ENCODE assay signal across 11 cellular contexts in genomic region chr12:98519257-98519907, GRCh38. TPM values are rescaled to one million over a fixed set of nuclear protein-coding genes. Genes with fewer than 3 reads are reported as not detected.
DNase-seq lines count a peak whose midpoint lies in the region; ATAC-seq and TF ChIP-seq lines count a peak whose summit lies in the region.
"Had no signal": no experiment of that assay in that cellular context is flagged by ENCODE, and none has a peak within 500 bp of the region (broad histone marks: within the 10 kb centered on the region; RNA-seq: fewer than 3 reads in every experiment).

No MANE protein-coding gene starts in this region.

- DNase-seq in CD8-positive, alpha-beta T cell: no peak
- DNase-seq in GM12865 (ENCODE audit: low read depth) (no peak), T-helper 17 cell (no peak), mesothelial cell of epicardium (ENCODE audit: low spot score in 2 of 2, unreplicated experiment in 2 of 2) (no peak), foreskin melanocyte (no peak), NCI-H1417 treated with DMSO at 0.1 percent for 48 hours (lab: John Stamatoyannopoulos, UW) (no peak), spleen (no peak), Ammon's horn (ENCODE audit: low spot score) (no peak)
- DNase-seq: mammary epithelial cell; NK-92 treated with Interleukin-12 subunit alpha and Interleukin-12 subunit beta, amount 100 ng/mL, for 24 hours had no signal

- H3K27ac ChIP-seq in CD8-positive, alpha-beta T cell (ENCODE audit: low read depth, low read length): no peak overlapping the region
- no peak overlapping the region for H3K27ac ChIP-seq in spleen

- no peak overlapping the region for H3K4me3 ChIP-seq in CD8-positive, alpha-beta T cell (ENCODE audit: low read depth, low read length)
- H3K4me3 ChIP-seq in GM12865 (ENCODE audit: low read depth, low read length) (peak overlapping the region; percentile 99), spleen (peak overlapping the region in 3 of 8 donors; percentile 94 to 99 (median 98))

- WGBS in spleen, 5 donors: 65 to 81% (median 76%) methylated on average over 13 of the region's 13 CpGs

- intact Hi-C loops in CD8-positive, alpha-beta T cell (cut with DNase I, micrococcal nuclease): loop anchor here (5.0 to 10.0 kb wide), 2 partner anchors 1678 to 1685 kb away; partner anchors contain the start of gene ACTR6 (in 1 of the 2)
- intact Hi-C loops in spleen (cut with DNase I; ENCODE audit: low total_unique reads): no loop called here

- peak overlapping the region; percentile 70 for H3K27ac Mint-ChIP-seq in CD8-positive, alpha-beta T cell
- peak overlapping the region; percentile 96 for H3K27ac Mint-ChIP-seq in T-helper 17 cell
- peak overlapping the region; percentile 47 for H3K27ac Mint-ChIP-seq in mesothelial cell of epicardium

- no peak for TF ChIP-seq CTCF in CD8-positive, alpha-beta T cell (IDR thresholded peaks at IDR 0.05)
- TF ChIP-seq CTCF in GM12865 (IDR thresholded peaks at IDR 0.05; ENCODE audit: insufficient read depth, low read depth, low read length, missing control alignments) (no peak), mesothelial cell of epicardium (IDR thresholded peaks at IDR 0.05; ENCODE audit: unreplicated experiment) (no peak), spleen (IDR thresholded peaks at IDR 0.05 in 8 of 11, conservative IDR thresholded peaks at IDR 0.05 in 3 of 11) (no peak)

- peaks cover 44% of the 10 kb centered on the region for H3K4me1 ChIP-seq in CD8-positive, alpha-beta T cell (ENCODE audit: insufficient read depth, low read length)
- H3K4me1 ChIP-seq in spleen: peaks cover 28 to 88% (median 73%) of the 10 kb centered on the region in 6 donors

- no peaks in the 10 kb centered on the region for H3K9me3 ChIP-seq in CD8-positive, alpha-beta T cell (ENCODE audit: low read length)
- H3K9me3 ChIP-seq in T-helper 17 cell (ENCODE audit: control insufficient read depth, low read length, poor library complexity, severe bottlenecking): no peaks in the 10 kb centered on the region
- H3K9me3 ChIP-seq in spleen: no peaks in the 10 kb centered on the region

- peaks cover 27% of the 10 kb centered on the region for H3K36me3 Mint-ChIP-seq in CD8-positive, alpha-beta T cell
- H3K36me3 Mint-ChIP-seq in T-helper 17 cell (ENCODE audit: low read depth): peaks cover 4% of the 10 kb centered on the region
- H3K36me3 Mint-ChIP-seq in mesothelial cell of epicardium: peaks cover 5% of the 10 kb centered on the region

- peaks cover 63% of the 10 kb centered on the region for H3K4me1 Mint-ChIP-seq in CD8-positive, alpha-beta T cell (ENCODE audit: low read depth)
- H3K4me1 Mint-ChIP-seq in T-helper 17 cell (peaks cover 38% of the 10 kb centered on the region), mesothelial cell of epicardium (peaks cover 31% of the 10 kb centered on the region)

- peak overlapping the region; percentile 82 for H3K4me3 Mint-ChIP-seq in CD8-positive, alpha-beta T cell
- peak overlapping the region; percentile 89 for H3K4me3 Mint-ChIP-seq in T-helper 17 cell
- peak overlapping the region; percentile 47 for H3K4me3 Mint-ChIP-seq in mesothelial cell of epicardium

- POLR2A ChIA-PET in CD8-positive, alpha-beta T cell (lab: Charles Lee): interaction anchor here (0.6 kb wide), 1 partner anchor 615 kb away, joined by 3 read pairs; no protein-coding TSS in a partner anchor

- H3K9me3 Mint-ChIP-seq in CD8-positive, alpha-beta T cell: no peaks in the 10 kb centered on the region
- no peaks in the 10 kb centered on the region for H3K9me3 Mint-ChIP-seq in mesothelial cell of epicardium

- H3K36me3 ChIP-seq in CD8-positive, alpha-beta T cell (ENCODE audit: insufficient read depth, low read length): no peaks in the 10 kb centered on the region
- peaks cover 0 to 13% (median 9%) of the 10 kb centered on the region in 6 donors for H3K36me3 ChIP-seq in spleen

- H3K27me3 Mint-ChIP-seq in CD8-positive, alpha-beta T cell (ENCODE audit: low read depth): no peaks in the 10 kb centered on the region
- H3K27me3 Mint-ChIP-seq in T-helper 17 cell (no peaks in the 10 kb centered on the region), mesothelial cell of epicardium (ENCODE audit: low read depth) (no peaks in the 10 kb centered on the region)

- no peak for ATAC-seq in CD8-positive, alpha-beta T cell
- ATAC-seq in T-helper 17 cell: no peak
- ATAC-seq: esophagus mucosa had no signal

- TF ChIP-seq POLR2A in spleen (IDR thresholded peaks at IDR 0.05): no peak

- no peaks in the 10 kb centered on the region for H3K27me3 ChIP-seq in CD8-positive, alpha-beta T cell (ENCODE audit: insufficient read depth, low read length)
- no peaks in the 10 kb centered on the region for H3K27me3 ChIP-seq in spleen (replicated peaks in 1 of 7)

- CTCF ChIA-PET in CD8-positive, alpha-beta T cell (lab: Charles Lee): interaction anchor here (1.3 to 3.2 kb wide), 4 partner anchors 10 to 29 kb away, joined by 3 to 19 read pairs (median 4); no protein-coding TSS in a partner anchor

RNA-seq across cellular contexts. Expression of gene TMPO, which starts 4.0 kb away (rescaled TPM):
- 10 to 100 TPM; 78.2 to 82.3 TPM for total RNA-seq in CD8-positive, alpha-beta T cell
- total RNA-seq in T-helper 17 cell: 10 to 100 TPM; 68.1 to 79.4 TPM
- total RNA-seq in mesothelial cell of epicardium: 122 to 144 TPM (median 135 TPM) in 3 replicates
- 100 to 1,000 TPM in 3 of 7 donors, 10 to 100 TPM in 4; 87.7 to 150 (median 96.4) TPM for total RNA-seq in spleen
- polyA plus RNA-seq in spleen: 10 to 100 TPM; 31.6 to 57.4 (median 56.5) TPM
